17 cellular contexts compared by ENCODE assay signal in genomic region chr3:31357451-31357850, GRCh38.
A peak's percentile ranks its signal among the peaks of the same experiment; 100 is the strongest.
DNase-seq lines count a peak whose midpoint lies in the region; ATAC-seq and TF ChIP-seq lines count a peak whose summit lies in the region.
"Had no signal": no experiment of that assay in that cellular context is flagged by ENCODE, and none has a peak within 500 bp of the region (broad histone marks: within the 10 kb centered on the region; RNA-seq: fewer than 3 reads in every experiment).

No MANE protein-coding gene starts in this region.

- TF ChIP-seq CTCF in Loucy (conservative IDR thresholded peaks at IDR 0.05; ENCODE audit: low read length): peak; percentile 31; the same call in 1 of the 2 replicates
- TF ChIP-seq CTCF in upper lobe of left lung (IDR thresholded peaks at IDR 0.05): no peak

- peak overlapping the region; percentile 2 for H3K27ac Mint-ChIP-seq in activated T-cell treated with anti-CD3 and anti-CD28 coated beads, Interleukin-2, amount 50 U/mL, for 24 hours
- no peak overlapping the region for H3K27ac Mint-ChIP-seq in CD4-positive, CD25-positive, alpha-beta regulatory T cell
- H3K27ac Mint-ChIP-seq in activated naive CD8-positive, alpha-beta T cell treated with anti-CD3 and anti-CD28 coated beads for 36 hours: peak overlapping the region; percentile 1
- H3K27ac Mint-ChIP-seq: CD8-positive, alpha-beta T cell had no signal

- no peaks in the 10 kb centered on the region for H3K4me1 ChIP-seq in CD4-positive, CD25-positive, alpha-beta regulatory T cell (ENCODE audit: control insufficient read depth, insufficient read depth, low read length, poor library complexity, severe bottlenecking)
- H3K4me1 ChIP-seq in Loucy (ENCODE audit: insufficient read depth, low read length, poor library complexity, severe bottlenecking) (peaks cover 48% of the 10 kb centered on the region), upper lobe of left lung (no peaks in the 10 kb centered on the region)
- H3K4me1 ChIP-seq: BLaER1 had no signal

- H3K27ac ChIP-seq in CD4-positive, CD25-positive, alpha-beta regulatory T cell (ENCODE audit: insufficient read depth, low read length, poor library complexity, severe bottlenecking): no peak overlapping the region
- no peak overlapping the region for H3K27ac ChIP-seq in upper lobe of left lung
- H3K27ac ChIP-seq: BLaER1 had no signal

- H3K9me2 ChIP-seq in Loucy (replicated peaks; ENCODE audit: low read depth, low read length): no peaks in the 10 kb centered on the region

- peaks cover 20% of the 10 kb centered on the region for H3K4me1 Mint-ChIP-seq in activated T-cell treated with anti-CD3 and anti-CD28 coated beads, Interleukin-2, amount 50 U/mL, for 24 hours (ENCODE audit: low read depth)
- H3K4me1 Mint-ChIP-seq in CD4-positive, CD25-positive, alpha-beta regulatory T cell: peaks cover 0 to 24% (median 9%) of the 10 kb centered on the region in 4 donors
- H3K4me1 Mint-ChIP-seq in activated naive CD8-positive, alpha-beta T cell treated with anti-CD3 and anti-CD28 coated beads for 36 hours: peaks cover 4% of the 10 kb centered on the region

- no peak overlapping the region for H2AFZ ChIP-seq in Loucy (ENCODE audit: low read length)

- no peaks in the 10 kb centered on the region for H3K27me3 Mint-ChIP-seq in activated T-cell treated with anti-CD3 and anti-CD28 coated beads, Interleukin-2, amount 50 U/mL, for 24 hours
- no peaks in the 10 kb centered on the region for H3K27me3 Mint-ChIP-seq in CD4-positive, CD25-positive, alpha-beta regulatory T cell
- no peaks in the 10 kb centered on the region for H3K27me3 Mint-ChIP-seq in activated naive CD8-positive, alpha-beta T cell treated with anti-CD3 and anti-CD28 coated beads for 36 hours

- H3K9me3 Mint-ChIP-seq in activated T-cell treated with anti-CD3 and anti-CD28 coated beads, Interleukin-2, amount 50 U/mL, for 24 hours: peaks cover 4% of the 10 kb centered on the region
- H3K9me3 Mint-ChIP-seq in CD4-positive, CD25-positive, alpha-beta regulatory T cell: peaks cover 0 to 7% (median 3%) of the 10 kb centered on the region in 7 donors
- H3K9me3 Mint-ChIP-seq in activated naive CD8-positive, alpha-beta T cell treated with anti-CD3 and anti-CD28 coated beads for 36 hours: peaks cover 8% of the 10 kb centered on the region

- no peaks in the 10 kb centered on the region for H3F3A ChIP-seq in Loucy (ENCODE audit: low read depth)

- no peak overlapping the region for H3K4me3 Mint-ChIP-seq in activated T-cell treated with anti-CD3 and anti-CD28 coated beads, Interleukin-2, amount 50 U/mL, for 24 hours
- no peak overlapping the region for H3K4me3 Mint-ChIP-seq in CD4-positive, CD25-positive, alpha-beta regulatory T cell
- no peak overlapping the region for H3K4me3 Mint-ChIP-seq in activated naive CD8-positive, alpha-beta T cell treated with anti-CD3 and anti-CD28 coated beads for 36 hours
- H3K4me3 Mint-ChIP-seq: CD8-positive, alpha-beta T cell had no signal

- WGBS in upper lobe of left lung, 2 donors: 91 to 98% methylated on average over 2 of the region's 2 CpGs

- no peaks in the 10 kb centered on the region for H3K36me3 Mint-ChIP-seq in activated T-cell treated with anti-CD3 and anti-CD28 coated beads, Interleukin-2, amount 50 U/mL, for 24 hours (ENCODE audit: low read depth)
- H3K36me3 Mint-ChIP-seq in CD4-positive, CD25-positive, alpha-beta regulatory T cell: no peaks in the 10 kb centered on the region
- peaks cover 4% of the 10 kb centered on the region for H3K36me3 Mint-ChIP-seq in activated naive CD8-positive, alpha-beta T cell treated with anti-CD3 and anti-CD28 coated beads for 36 hours
- H3K36me3 Mint-ChIP-seq: CD8-positive, alpha-beta T cell had no signal

- H3K36me3 ChIP-seq in CD4-positive, CD25-positive, alpha-beta regulatory T cell (ENCODE audit: control insufficient read depth, insufficient read depth, low read length): no peaks in the 10 kb centered on the region
- H3K36me3 ChIP-seq in Loucy (ENCODE audit: insufficient read depth, low read length): no peaks in the 10 kb centered on the region
- no peaks in the 10 kb centered on the region for H3K36me3 ChIP-seq in upper lobe of left lung
- H3K36me3 ChIP-seq: BLaER1 had no signal

- no peaks in the 10 kb centered on the region for H3K9me3 ChIP-seq in CD4-positive, CD25-positive, alpha-beta regulatory T cell (ENCODE audit: control insufficient read depth in 2 of 2, low read length in 2 of 2)
- H3K9me3 ChIP-seq in Loucy (ENCODE audit: insufficient read depth, low read depth, low read length): no peaks in the 10 kb centered on the region
- no peaks in the 10 kb centered on the region for H3K9me3 ChIP-seq in upper lobe of left lung

- H3K4me2 ChIP-seq in Loucy (ENCODE audit: low read depth, low read length, poor library complexity, severe bottlenecking): no peak overlapping the region
- H3K4me2 ChIP-seq: BLaER1 had no signal

- no peak for DNase-seq in activated T-cell treated with anti-CD3 and anti-CD28 coated beads, Interleukin-2, amount 50 U/mL, for 24 hours
- DNase-seq in activated T-cell treated with anti-CD3 and anti-CD28 coated beads, Interleukin-2, amount 50 U/mL, for 48 hours: no peak
- DNase-seq in CD4-positive, CD25-positive, alpha-beta regulatory T cell: peak in 1 of 3 donors; percentile 88
- DNase-seq in activated naive CD8-positive, alpha-beta T cell treated with anti-CD3 and anti-CD28 coated beads for 36 hours: no peak
- no peak for DNase-seq in stimulated activated naive CD4-positive, alpha-beta T cell treated with Interleukin-2 at 50 U/mL for 16 hours (lab: John Stamatoyannopoulos, UW)
- DNase-seq in upper lobe of left lung (no peak), glomerular visceral epithelial cell (ENCODE audit: extremely low spot score) (no peak)
- DNase-seq: CD8-positive, alpha-beta T cell; EL; H7; NCI-H1105 treated with DMSO at 0.1 percent for 48 hours; NCI-H1694; NCI-H2081 treated with DMSO at 0.1 percent for 48 hours had no signal

- no peak overlapping the region for H3K4me3 ChIP-seq in CD4-positive, CD25-positive, alpha-beta regulatory T cell (ENCODE audit: low read depth, low read length)
- H3K4me3 ChIP-seq in Loucy (ENCODE audit: low read length, poor library complexity, severe bottlenecking): no peak overlapping the region
- no peak overlapping the region for H3K4me3 ChIP-seq in upper lobe of left lung
- H3K4me3 ChIP-seq: BLaER1, GM12878 had no signal

- H3K9ac ChIP-seq in Loucy (ENCODE audit: low read depth, low read length, poor library complexity, severe bottlenecking): no peak overlapping the region
- H3K9ac ChIP-seq: BLaER1 had no signal

- H3K27me3 ChIP-seq in CD4-positive, CD25-positive, alpha-beta regulatory T cell (ENCODE audit: control insufficient read depth, insufficient read depth, low read length): no peaks in the 10 kb centered on the region
- H3K27me3 ChIP-seq in Loucy (ENCODE audit: insufficient read depth, low read length, poor library complexity, severe bottlenecking) (no peaks in the 10 kb centered on the region), upper lobe of left lung (no peaks in the 10 kb centered on the region)
- H3K27me3 ChIP-seq: BLaER1 had no signal

- TF ChIP-seq POLR2A in upper lobe of left lung (IDR thresholded peaks at IDR 0.05): no peak

- H4K20me1 ChIP-seq in Loucy (ENCODE audit: insufficient read depth, low read length, poor library complexity, severe bottlenecking): no peaks in the 10 kb centered on the region
- H4K20me1 ChIP-seq: BLaER1 had no signal

- no peak for TF ChIP-seq EP300 in upper lobe of left lung (IDR thresholded peaks at IDR 0.05)

- peak; percentile 31 to 48 for ATAC-seq in CD4-positive, CD25-positive, alpha-beta regulatory T cell (ENCODE audit: low read depth in 2 of 2)
- ATAC-seq in upper lobe of left lung (ENCODE audit: low FRiP score in 2 of 2): no peak
- ATAC-seq: CD8-positive, alpha-beta T cell; GM12878; Right ventricle myocardium inferior had no signal

- no peaks in the 10 kb centered on the region; the same call in 1 of the 2 replicates for H3K79me2 ChIP-seq in Loucy (ENCODE audit: insufficient read depth, low read length)

Comparison
In these comparisons a context has a peak if more than half of its experiments do, and no peak if none do; other contexts are left out.
1. H3K27ac Mint-ChIP-seq: peak in activated T-cell treated with anti-CD3 and anti-CD28 coated beads, Interleukin-2, amount 50 U/mL, for 24 hours (single experiment) and activated naive CD8-positive, alpha-beta T cell treated with anti-CD3 and anti-CD28 coated beads for 36 hours (single experiment); none in CD4-positive, CD25-positive, alpha-beta regulatory T cell (0 of 3).
2. ATAC-seq: peak in CD4-positive, CD25-positive, alpha-beta regulatory T cell (2 of 2); none in upper lobe of left lung (0 of 2).